In genomic region chr19:40342644-40343311, GRCh38 we compare ENCODE assay signal across 19 cellular contexts. TPM values are rescaled to one million over a fixed set of nuclear protein-coding genes. Genes with fewer than 3 reads are reported as not detected.
DNase-seq lines count a peak whose midpoint lies in the region; TF ChIP-seq lines count a peak whose summit lies in the region.
"Had no signal": no experiment of that assay in that cellular context is flagged by ENCODE, and none has a peak within 500 bp of the region (broad histone marks: within the 10 kb centered on the region; RNA-seq: fewer than 3 reads in every experiment).

No MANE protein-coding gene starts in this region.

- TF ChIP-seq POLR2A in breast epithelium (IDR thresholded peaks at IDR 0.05) (no peak), spleen (IDR thresholded peaks at IDR 0.05) (no peak)

- no peak overlapping the region for H2BK5ac ChIP-seq in mesendoderm (ENCODE audit: low read length)

- H3K36me3 ChIP-seq in breast epithelium (no peaks in the 10 kb centered on the region), mesendoderm (ENCODE audit: control insufficient read depth, insufficient read depth, low read length) (peaks cover 2% of the 10 kb centered on the region), spleen (peaks cover 0 to 40% (median 7%) of the 10 kb centered on the region in 6 donors)

- H2BK120ac ChIP-seq in mesendoderm (ENCODE audit: low read depth, low read length), result no peak overlapping the region

- H3K27ac Mint-ChIP-seq in T-helper 2 cell treated with Interferon-gamma antibody and Interleukin-4, amounts not matched to agents 5 μg/mL and 100 μg/mL, for 36 hours, result peak overlapping the region; percentile 16
- no peak overlapping the region for H3K27ac Mint-ChIP-seq in HFFc6
- H3K27ac Mint-ChIP-seq: activated CD4-positive, alpha-beta T cell treated with anti-CD3 and anti-CD28 coated beads, Interleukin-2, amount 10 ng/mL, durations not matched to agents 7 days and 5 days; natural killer cell had no signal

- no CpG with 5 or more reads among the region's 11 CpGs for WGBS in mesendoderm (ENCODE audit: extremely low coverage, insufficient coverage, low lambda C conversion rate)
- 66 to 77% (median 68%) methylated on average over 11 of the region's 11 CpGs for WGBS in spleen, 5 donors

- H4K8ac ChIP-seq in mesendoderm (ENCODE audit: low read depth, low read length), result no peak overlapping the region

- H3K4ac ChIP-seq in mesendoderm (ENCODE audit: low read depth, low read length), result no peak overlapping the region

- H2AK5ac ChIP-seq in mesendoderm (ENCODE audit: low read length), result no peak overlapping the region

- no peak overlapping the region for H3K4me2 ChIP-seq in mesendoderm (ENCODE audit: low read length)
- H3K4me2 ChIP-seq: BLaER1, PC-9 had no signal

- intact Hi-C loops in breast epithelium (cut with DNase I; ENCODE audit: low total_unique reads) (no loop called here), spleen (cut with DNase I; ENCODE audit: low total_unique reads) (no loop called here)

- H3K4me3 ChIP-seq in breast epithelium, result no peak overlapping the region
- H3K4me3 ChIP-seq in mesendoderm (ENCODE audit: low read length), result no peak overlapping the region
- H3K4me3 ChIP-seq in spleen, result no peak overlapping the region
- H3K4me3 ChIP-seq: BLaER1, PC-9 had no signal

- H2BK15ac ChIP-seq in mesendoderm (replicated peaks; ENCODE audit: low read depth), result no peak overlapping the region

- peaks cover 0 to 8% of the 10 kb centered on the region in 2 donors for H3K4me1 ChIP-seq in breast epithelium
- H3K4me1 ChIP-seq in mesendoderm (ENCODE audit: control insufficient read depth, low read depth, low read length), result no peaks in the 10 kb centered on the region
- peaks cover 7 to 38% (median 22%) of the 10 kb centered on the region in 6 donors for H3K4me1 ChIP-seq in spleen

- no peak overlapping the region for H3K18ac ChIP-seq in mesendoderm (ENCODE audit: low read length)

- peaks cover 10% of the 10 kb centered on the region for H3K36me3 Mint-ChIP-seq in T-helper 2 cell treated with Interferon-gamma antibody and Interleukin-4, amounts not matched to agents 5 μg/mL and 100 μg/mL, for 36 hours (ENCODE audit: low read depth)
- H3K36me3 Mint-ChIP-seq in HFFc6 (ENCODE audit: low read depth), result peaks cover 13% of the 10 kb centered on the region; the same call in 1 of the 2 replicates
- H3K36me3 Mint-ChIP-seq: natural killer cell had no signal

- H3K27ac ChIP-seq in breast epithelium (peak overlapping the region; percentile 89 to 92), mesendoderm (ENCODE audit: low read depth, low read length) (no peak overlapping the region), spleen (peak overlapping the region in 1 of 8 donors; percentile 35)
- H3K27ac ChIP-seq: 22Rv1, BLaER1, PC-9 had no signal

- peaks cover 7% of the 10 kb centered on the region for H3K79me1 ChIP-seq in mesendoderm (ENCODE audit: low read length)

- no peaks in the 10 kb centered on the region for H3K79me2 ChIP-seq in mesendoderm (ENCODE audit: control insufficient read depth, insufficient read depth, low read length)

- TF ChIP-seq CTCF in breast epithelium (IDR thresholded peaks at IDR 0.05) (no peak), spleen (IDR thresholded peaks at IDR 0.05 in 8 of 11, conservative IDR thresholded peaks at IDR 0.05 in 3 of 11) (no peak), HFFc6 (IDR thresholded peaks at IDR 0.05) (no peak)

- no peaks in the 10 kb centered on the region for H3K9me3 Mint-ChIP-seq in T-helper 2 cell treated with Interferon-gamma antibody and Interleukin-4, amounts not matched to agents 5 μg/mL and 100 μg/mL, for 36 hours
- no peaks in the 10 kb centered on the region for H3K9me3 Mint-ChIP-seq in HFFc6
- H3K9me3 Mint-ChIP-seq: activated CD4-positive, alpha-beta T cell treated with anti-CD3 and anti-CD28 coated beads, Interleukin-2, amount 10 ng/mL, durations not matched to agents 7 days and 5 days; natural killer cell had no signal

- H3K9me3 ChIP-seq in breast epithelium (no peaks in the 10 kb centered on the region), spleen (no peaks in the 10 kb centered on the region)
- H3K9me3 ChIP-seq: BLaER1 had no signal

- peak overlapping the region; percentile 57 for H3K23ac ChIP-seq in mesendoderm (ENCODE audit: low read length)

- H3K27me3 ChIP-seq in breast epithelium (no peaks in the 10 kb centered on the region), mesendoderm (ENCODE audit: insufficient read depth, low read length, poor library complexity) (no peaks in the 10 kb centered on the region), spleen (replicated peaks in 1 of 7) (no peaks in the 10 kb centered on the region)
- H3K27me3 ChIP-seq: BLaER1 had no signal

- peaks cover 12% of the 10 kb centered on the region for H3K4me1 Mint-ChIP-seq in T-helper 2 cell treated with Interferon-gamma antibody and Interleukin-4, amounts not matched to agents 5 μg/mL and 100 μg/mL, for 36 hours (ENCODE audit: low read depth)
- peaks cover 22% of the 10 kb centered on the region for H3K4me1 Mint-ChIP-seq in HFFc6 (ENCODE audit: low read depth)

- no peak overlapping the region for H3K4me3 Mint-ChIP-seq in T-helper 2 cell treated with Interferon-gamma antibody and Interleukin-4, amounts not matched to agents 5 μg/mL and 100 μg/mL, for 36 hours
- H3K4me3 Mint-ChIP-seq in HFFc6, result no peak overlapping the region
- H3K4me3 Mint-ChIP-seq: activated CD4-positive, alpha-beta T cell treated with anti-CD3 and anti-CD28 coated beads, Interleukin-2, amount 10 ng/mL, durations not matched to agents 7 days and 5 days; natural killer cell had no signal

- no peaks in the 10 kb centered on the region for H3K27me3 Mint-ChIP-seq in T-helper 2 cell treated with Interferon-gamma antibody and Interleukin-4, amounts not matched to agents 5 μg/mL and 100 μg/mL, for 36 hours (ENCODE audit: low read depth)
- H3K27me3 Mint-ChIP-seq in HFFc6 (ENCODE audit: insufficient read depth), result no peaks in the 10 kb centered on the region; the same call in 1 of the 2 replicates
- H3K27me3 Mint-ChIP-seq: activated CD4-positive, alpha-beta T cell treated with anti-CD3 and anti-CD28 coated beads, Interleukin-2, amount 10 ng/mL, durations not matched to agents 7 days and 5 days had no signal

- H4K5ac ChIP-seq in mesendoderm (ENCODE audit: low read length), result no peak overlapping the region

- no peak overlapping the region for H3K9ac ChIP-seq in mesendoderm (ENCODE audit: low read length)

- no peak overlapping the region for H3K56ac ChIP-seq in mesendoderm (ENCODE audit: low read length)

- no peak for DNase-seq in T-helper 2 cell treated with Interferon-gamma antibody and Interleukin-4, amounts not matched to agents 5 μg/mL and 100 μg/mL, for 36 hours (ENCODE audit: low spot score)
- DNase-seq in T-helper 2 cell (no peak), breast epithelium (ENCODE audit: low spot score in 2 of 2) (no peak), mesendoderm (no peak), spleen (peak; percentile 34), HFFc6 (no peak), A172 (ENCODE audit: low spot score) (no peak)
- DNase-seq in stimulated activated naive CD4-positive, alpha-beta T cell (lab: John Stamatoyannopoulos, UW), result no peak
- DNase-seq: activated CD4-positive, alpha-beta T cell treated with anti-CD3 and anti-CD28 coated beads, Interleukin-2, amount 10 ng/mL, durations not matched to agents 7 days and 5 days; activated T-cell treated with anti-CD3 and anti-CD28 coated beads, Interleukin-2, amount 50 U/mL, for 1 hour; foreskin melanocyte; GF-D8; natural killer cell; NCI-H2029 treated with DMSO at 0.1 percent for 48 hours; NCI-H526; PC-9; stimulated activated CD4-positive, alpha-beta T cell treated with anti-CD3 and anti-CD28 coated beads, Interleukin-2, amount 100 ng/mL, for 48 hours had no signal

RNA-seq across cellular contexts. Expression of gene C19orf47, which starts 5.4 kb away (rescaled TPM):
- total RNA-seq in breast epithelium (10 to 100 TPM in 2 of 3 donors, 1 to 10 TPM in 1; 6.7 to 13.0 (median 10.2) TPM), spleen (10 to 100 TPM; 10.2 to 21.9 (median 13.2) TPM)
- 17.5 TPM for polyA plus RNA-seq in mesendoderm (2013, experiment 1 of 2)
- polyA plus RNA-seq in mesendoderm (2013, experiment 2 of 2), result 17.5 TPM
- polyA plus RNA-seq in spleen, result 10 to 100 TPM in 1 of 3 donors, 1 to 10 TPM in 2; 8.2 to 14.7 (median 8.5) TPM
- total RNA-seq in HFFc6 (2021; fragmentation: NEBNext Ultra II Directional; extraction: Animal tissue kit (Norgen Biotek cat#: 25700)), result 10 to 100 TPM; 15.8 to 20.0 (median 18.5) TPM
- 6.5 and 11.0 TPM in 2 replicates for total RNA-seq in A172 (2014; rRNA removed; shearing (Covaris generic))

RNA-seq across cellular contexts. Expression of gene PLD3, which starts 5.7 kb away (rescaled TPM):
- total RNA-seq in breast epithelium (100 to 1,000 TPM; 165 to 473 (median 221) TPM), spleen (100 to 1,000 TPM; 187 to 589 (median 326) TPM)
- 130 TPM for polyA plus RNA-seq in mesendoderm (2013, experiment 1 of 2)
- 129 TPM for polyA plus RNA-seq in mesendoderm (2013, experiment 2 of 2)
- polyA plus RNA-seq in spleen, result 100 to 1,000 TPM in 1 of 3 donors, 10 to 100 TPM in 2; 61.3 to 120 (median 81.6) TPM
- 100 to 1,000 TPM; 141 to 211 (median 152) TPM for total RNA-seq in HFFc6 (2021; fragmentation: NEBNext Ultra II Directional; extraction: Animal tissue kit (Norgen Biotek cat#: 25700))
- 328 and 380 TPM in 2 replicates for total RNA-seq in A172 (2014; rRNA removed; shearing (Covaris generic))

RNA-seq across cellular contexts. Expression of gene HIPK4, which starts 47.2 kb away (rescaled TPM):
- under 1 TPM in 2 of 3 donors, not detected in 1; 0.16 to 0.33 TPM for total RNA-seq in breast epithelium
- 0.11 TPM for polyA plus RNA-seq in mesendoderm (2013, experiment 1 of 2)
- 0.14 TPM for polyA plus RNA-seq in mesendoderm (2013, experiment 2 of 2)
- total RNA-seq in spleen, result under 1 TPM in 1 of 7 donors, not detected in 6; 0.19 TPM
- polyA plus RNA-seq in spleen, result under 1 TPM in 1 of 3 donors, not detected in 2; 0.08 TPM
- under 1 TPM in 4 of 6 experiments, not detected in 2; 0.07 to 0.11 (median 0.10) TPM for total RNA-seq in HFFc6 (2021; fragmentation: NEBNext Ultra II Directional; extraction: Animal tissue kit (Norgen Biotek cat#: 25700))
- total RNA-seq in A172 (2014; rRNA removed; shearing (Covaris generic)), result 0.38 TPM in 1 of 2 replicates, not detected in the other
- total RNA-seq: activated CD4-positive, alpha-beta T cell treated with anti-CD3 and anti-CD28 coated beads, Interleukin-2, amount 10 ng/mL, durations not matched to agents 7 days and 5 days had no signal

RNA-seq across cellular contexts. Expression of gene AKT2, which starts 57.6 kb away (rescaled TPM):
- total RNA-seq in breast epithelium, result 10 to 100 TPM; 83.4 to 88.3 (median 84.9) TPM
- polyA plus RNA-seq in mesendoderm (2013, experiment 1 of 2), result 97.3 TPM
- 103 TPM for polyA plus RNA-seq in mesendoderm (2013, experiment 2 of 2)
- 100 to 1,000 TPM in 4 of 7 donors, 10 to 100 TPM in 3; 95.1 to 134 (median 112) TPM for total RNA-seq in spleen
- 10 to 100 TPM; 28.8 to 75.7 (median 37.1) TPM for polyA plus RNA-seq in spleen
- total RNA-seq in HFFc6 (2021; fragmentation: NEBNext Ultra II Directional; extraction: Animal tissue kit (Norgen Biotek cat#: 25700)), result 100 to 1,000 TPM; 128 to 133 (median 130) TPM
- 76.5 and 78.4 TPM in 2 replicates for total RNA-seq in A172 (2014; rRNA removed; shearing (Covaris generic))
